ENCODE assay signal across 2 cellular contexts in the genomic region with DNA sequence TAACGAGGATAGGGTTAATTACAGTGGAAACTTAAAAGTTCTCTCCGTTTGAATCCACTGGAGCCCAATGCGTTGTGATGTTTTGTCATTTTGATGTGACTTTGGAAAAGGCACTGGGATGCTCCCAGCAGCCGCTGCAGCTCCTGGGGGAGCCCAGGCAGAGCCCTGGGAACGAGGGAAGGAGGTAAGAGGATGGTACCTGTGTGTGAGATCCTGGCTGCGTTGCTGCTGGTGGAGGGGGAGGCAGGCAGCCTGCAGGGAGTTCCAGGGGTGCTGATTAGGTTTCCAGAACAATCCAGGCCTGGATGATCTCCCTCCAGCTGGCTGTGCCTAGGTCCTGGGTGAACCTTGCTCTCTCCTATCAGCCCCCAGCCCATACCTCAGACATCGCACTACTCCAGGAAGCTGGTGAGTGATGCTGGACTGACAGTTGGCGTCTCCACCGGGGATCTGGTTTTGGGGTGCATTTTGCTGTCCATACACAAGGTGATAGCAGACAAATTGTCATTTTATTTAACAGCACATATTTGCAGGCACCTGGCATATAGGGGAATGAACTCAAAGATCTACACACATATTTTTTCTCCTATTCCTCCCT.
TF ChIP-seq lines count a peak whose summit lies in the region.

No MANE protein-coding gene starts in this region.

TF ChIP-seq in GM23338, 12 proteins besides CTCF, POLR2A, EP300 and RAD21:
- TF ChIP-seq EZH2phosphoT487 (IDR thresholded peaks at IDR 0.05; ENCODE audit: unreplicated experiment) (no peak), POLR2AphosphoS5 (IDR thresholded peaks at IDR 0.05; ENCODE audit: low read depth) (no peak), ZNF331 (CRISPR knock-in tag; IDR thresholded peaks at IDR 0.05; ENCODE audit: low read depth) (no peak), JUNB (IDR thresholded peaks at IDR 0.05; ENCODE audit: unreplicated experiment) (no peak), NANOG (IDR thresholded peaks at IDR 0.05; ENCODE audit: borderline replicate concordance) (no peak)
- TF ChIP-seq, protein P1, sequence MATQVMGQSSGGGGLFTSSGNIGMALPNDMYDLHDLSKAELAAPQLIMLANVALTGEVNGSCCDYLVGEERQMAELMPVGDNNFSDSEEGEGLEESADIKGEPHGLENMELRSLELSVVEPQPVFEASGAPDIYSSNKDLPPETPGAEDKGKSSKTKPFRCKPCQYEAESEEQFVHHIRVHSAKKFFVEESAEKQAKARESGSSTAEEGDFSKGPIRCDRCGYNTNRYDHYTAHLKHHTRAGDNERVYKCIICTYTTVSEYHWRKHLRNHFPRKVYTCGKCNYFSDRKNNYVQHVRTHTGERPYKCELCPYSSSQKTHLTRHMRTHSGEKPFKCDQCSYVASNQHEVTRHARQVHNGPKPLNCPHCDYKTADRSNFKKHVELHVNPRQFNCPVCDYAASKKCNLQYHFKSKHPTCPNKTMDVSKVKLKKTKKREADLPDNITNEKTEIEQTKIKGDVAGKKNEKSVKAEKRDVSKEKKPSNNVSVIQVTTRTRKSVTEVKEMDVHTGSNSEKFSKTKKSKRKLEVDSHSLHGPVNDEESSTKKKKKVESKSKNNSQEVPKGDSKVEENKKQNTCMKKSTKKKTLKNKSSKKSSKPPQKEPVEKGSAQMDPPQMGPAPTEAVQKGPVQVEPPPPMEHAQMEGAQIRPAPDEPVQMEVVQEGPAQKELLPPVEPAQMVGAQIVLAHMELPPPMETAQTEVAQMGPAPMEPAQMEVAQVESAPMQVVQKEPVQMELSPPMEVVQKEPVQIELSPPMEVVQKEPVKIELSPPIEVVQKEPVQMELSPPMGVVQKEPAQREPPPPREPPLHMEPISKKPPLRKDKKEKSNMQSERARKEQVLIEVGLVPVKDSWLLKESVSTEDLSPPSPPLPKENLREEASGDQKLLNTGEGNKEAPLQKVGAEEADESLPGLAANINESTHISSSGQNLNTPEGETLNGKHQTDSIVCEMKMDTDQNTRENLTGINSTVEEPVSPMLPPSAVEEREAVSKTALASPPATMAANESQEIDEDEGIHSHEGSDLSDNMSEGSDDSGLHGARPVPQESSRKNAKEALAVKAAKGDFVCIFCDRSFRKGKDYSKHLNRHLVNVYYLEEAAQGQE (IDR thresholded peaks at IDR 0.05; ENCODE audit: unreplicated experiment): no peak

TF ChIP-seq in HepG2, 621 proteins besides CTCF, POLR2A, EP300 and RAD21 (continues in another document):
- TF ChIP-seq, protein P2, sequence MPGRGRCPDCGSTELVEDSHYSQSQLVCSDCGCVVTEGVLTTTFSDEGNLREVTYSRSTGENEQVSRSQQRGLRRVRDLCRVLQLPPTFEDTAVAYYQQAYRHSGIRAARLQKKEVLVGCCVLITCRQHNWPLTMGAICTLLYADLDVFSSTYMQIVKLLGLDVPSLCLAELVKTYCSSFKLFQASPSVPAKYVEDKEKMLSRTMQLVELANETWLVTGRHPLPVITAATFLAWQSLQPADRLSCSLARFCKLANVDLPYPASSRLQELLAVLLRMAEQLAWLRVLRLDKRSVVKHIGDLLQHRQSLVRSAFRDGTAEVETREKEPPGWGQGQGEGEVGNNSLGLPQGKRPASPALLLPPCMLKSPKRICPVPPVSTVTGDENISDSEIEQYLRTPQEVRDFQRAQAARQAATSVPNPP (CRISPR knock-in tag; IDR thresholded peaks at IDR 0.05): no peak
- TF ChIP-seq NFKBIZ (CRISPR knock-in tag; IDR thresholded peaks at IDR 0.05): no peak
- TF ChIP-seq ZNF24 (IDR thresholded peaks at IDR 0.05): no peak
- TF ChIP-seq, protein P3, sequence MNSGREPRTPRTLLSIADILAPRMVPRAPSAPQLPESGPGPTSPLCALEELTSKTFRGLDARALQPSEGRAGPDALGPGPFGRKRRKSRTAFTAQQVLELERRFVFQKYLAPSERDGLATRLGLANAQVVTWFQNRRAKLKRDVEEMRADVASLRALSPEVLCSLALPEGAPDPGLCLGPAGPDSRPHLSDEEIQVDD (CRISPR knock-in tag; IDR thresholded peaks at IDR 0.05; ENCODE audit: borderline replicate concordance): no peak
- no peak for TF ChIP-seq NPAS2 (CRISPR knock-in tag; IDR thresholded peaks at IDR 0.05; ENCODE audit: borderline replicate concordance)
- TF ChIP-seq SMARCE1 (IDR thresholded peaks at IDR 0.05; ENCODE audit: borderline replicate concordance): no peak
- TF ChIP-seq, protein P4, sequence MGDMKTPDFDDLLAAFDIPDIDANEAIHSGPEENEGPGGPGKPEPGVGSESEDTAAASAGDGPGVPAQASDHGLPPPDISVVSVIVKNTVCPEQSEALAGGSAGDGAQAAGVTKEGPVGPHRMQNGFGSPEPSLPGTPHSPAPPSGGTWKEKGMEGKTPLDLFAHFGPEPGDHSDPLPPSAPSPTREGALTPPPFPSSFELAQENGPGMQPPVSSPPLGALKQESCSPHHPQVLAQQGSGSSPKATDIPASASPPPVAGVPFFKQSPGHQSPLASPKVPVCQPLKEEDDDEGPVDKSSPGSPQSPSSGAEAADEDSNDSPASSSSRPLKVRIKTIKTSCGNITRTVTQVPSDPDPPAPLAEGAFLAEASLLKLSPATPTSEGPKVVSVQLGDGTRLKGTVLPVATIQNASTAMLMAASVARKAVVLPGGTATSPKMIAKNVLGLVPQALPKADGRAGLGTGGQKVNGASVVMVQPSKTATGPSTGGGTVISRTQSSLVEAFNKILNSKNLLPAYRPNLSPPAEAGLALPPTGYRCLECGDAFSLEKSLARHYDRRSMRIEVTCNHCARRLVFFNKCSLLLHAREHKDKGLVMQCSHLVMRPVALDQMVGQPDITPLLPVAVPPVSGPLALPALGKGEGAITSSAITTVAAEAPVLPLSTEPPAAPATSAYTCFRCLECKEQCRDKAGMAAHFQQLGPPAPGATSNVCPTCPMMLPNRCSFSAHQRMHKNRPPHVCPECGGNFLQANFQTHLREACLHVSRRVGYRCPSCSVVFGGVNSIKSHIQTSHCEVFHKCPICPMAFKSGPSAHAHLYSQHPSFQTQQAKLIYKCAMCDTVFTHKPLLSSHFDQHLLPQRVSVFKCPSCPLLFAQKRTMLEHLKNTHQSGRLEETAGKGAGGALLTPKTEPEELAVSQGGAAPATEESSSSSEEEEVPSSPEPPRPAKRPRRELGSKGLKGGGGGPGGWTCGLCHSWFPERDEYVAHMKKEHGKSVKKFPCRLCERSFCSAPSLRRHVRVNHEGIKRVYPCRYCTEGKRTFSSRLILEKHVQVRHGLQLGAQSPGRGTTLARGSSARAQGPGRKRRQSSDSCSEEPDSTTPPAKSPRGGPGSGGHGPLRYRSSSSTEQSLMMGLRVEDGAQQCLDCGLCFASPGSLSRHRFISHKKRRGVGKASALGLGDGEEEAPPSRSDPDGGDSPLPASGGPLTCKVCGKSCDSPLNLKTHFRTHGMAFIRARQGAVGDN (CRISPR knock-in tag; IDR thresholded peaks at IDR 0.05): peak; percentile 93
- TF ChIP-seq SOX13 (IDR thresholded peaks at IDR 0.05): no peak
- TF ChIP-seq SOX13 (CRISPR knock-in tag; conservative IDR thresholded peaks at IDR 0.05 in 1 of 2, IDR thresholded peaks at IDR 0.05 in 1 of 2): no peak
- TF ChIP-seq, protein P5, sequence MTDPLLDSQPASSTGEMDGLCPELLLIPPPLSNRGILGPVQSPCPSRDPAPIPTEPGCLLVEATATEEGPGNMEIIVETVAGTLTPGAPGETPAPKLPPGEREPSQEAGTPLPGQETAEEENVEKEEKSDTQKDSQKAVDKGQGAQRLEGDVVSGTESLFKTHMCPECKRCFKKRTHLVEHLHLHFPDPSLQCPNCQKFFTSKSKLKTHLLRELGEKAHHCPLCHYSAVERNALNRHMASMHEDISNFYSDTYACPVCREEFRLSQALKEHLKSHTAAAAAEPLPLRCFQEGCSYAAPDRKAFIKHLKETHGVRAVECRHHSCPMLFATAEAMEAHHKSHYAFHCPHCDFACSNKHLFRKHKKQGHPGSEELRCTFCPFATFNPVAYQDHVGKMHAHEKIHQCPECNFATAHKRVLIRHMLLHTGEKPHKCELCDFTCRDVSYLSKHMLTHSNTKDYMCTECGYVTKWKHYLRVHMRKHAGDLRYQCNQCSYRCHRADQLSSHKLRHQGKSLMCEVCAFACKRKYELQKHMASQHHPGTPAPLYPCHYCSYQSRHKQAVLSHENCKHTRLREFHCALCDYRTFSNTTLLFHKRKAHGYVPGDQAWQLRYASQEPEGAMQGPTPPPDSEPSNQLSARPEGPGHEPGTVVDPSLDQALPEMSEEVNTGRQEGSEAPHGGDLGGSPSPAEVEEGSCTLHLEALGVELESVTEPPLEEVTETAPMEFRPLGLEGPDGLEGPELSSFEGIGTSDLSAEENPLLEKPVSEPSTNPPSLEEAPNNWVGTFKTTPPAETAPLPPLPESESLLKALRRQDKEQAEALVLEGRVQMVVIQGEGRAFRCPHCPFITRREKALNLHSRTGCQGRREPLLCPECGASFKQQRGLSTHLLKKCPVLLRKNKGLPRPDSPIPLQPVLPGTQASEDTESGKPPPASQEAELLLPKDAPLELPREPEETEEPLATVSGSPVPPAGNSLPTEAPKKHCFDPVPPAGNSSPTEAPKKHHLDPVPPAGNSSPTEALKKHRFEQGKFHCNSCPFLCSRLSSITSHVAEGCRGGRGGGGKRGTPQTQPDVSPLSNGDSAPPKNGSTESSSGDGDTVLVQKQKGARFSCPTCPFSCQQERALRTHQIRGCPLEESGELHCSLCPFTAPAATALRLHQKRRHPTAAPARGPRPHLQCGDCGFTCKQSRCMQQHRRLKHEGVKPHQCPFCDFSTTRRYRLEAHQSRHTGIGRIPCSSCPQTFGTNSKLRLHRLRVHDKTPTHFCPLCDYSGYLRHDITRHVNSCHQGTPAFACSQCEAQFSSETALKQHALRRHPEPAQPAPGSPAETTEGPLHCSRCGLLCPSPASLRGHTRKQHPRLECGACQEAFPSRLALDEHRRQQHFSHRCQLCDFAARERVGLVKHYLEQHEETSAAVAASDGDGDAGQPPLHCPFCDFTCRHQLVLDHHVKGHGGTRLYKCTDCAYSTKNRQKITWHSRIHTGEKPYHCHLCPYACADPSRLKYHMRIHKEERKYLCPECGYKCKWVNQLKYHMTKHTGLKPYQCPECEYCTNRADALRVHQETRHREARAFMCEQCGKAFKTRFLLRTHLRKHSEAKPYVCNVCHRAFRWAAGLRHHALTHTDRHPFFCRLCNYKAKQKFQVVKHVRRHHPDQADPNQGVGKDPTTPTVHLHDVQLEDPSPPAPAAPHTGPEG (CRISPR knock-in tag; IDR thresholded peaks at IDR 0.05): no peak
- TF ChIP-seq, protein P6, sequence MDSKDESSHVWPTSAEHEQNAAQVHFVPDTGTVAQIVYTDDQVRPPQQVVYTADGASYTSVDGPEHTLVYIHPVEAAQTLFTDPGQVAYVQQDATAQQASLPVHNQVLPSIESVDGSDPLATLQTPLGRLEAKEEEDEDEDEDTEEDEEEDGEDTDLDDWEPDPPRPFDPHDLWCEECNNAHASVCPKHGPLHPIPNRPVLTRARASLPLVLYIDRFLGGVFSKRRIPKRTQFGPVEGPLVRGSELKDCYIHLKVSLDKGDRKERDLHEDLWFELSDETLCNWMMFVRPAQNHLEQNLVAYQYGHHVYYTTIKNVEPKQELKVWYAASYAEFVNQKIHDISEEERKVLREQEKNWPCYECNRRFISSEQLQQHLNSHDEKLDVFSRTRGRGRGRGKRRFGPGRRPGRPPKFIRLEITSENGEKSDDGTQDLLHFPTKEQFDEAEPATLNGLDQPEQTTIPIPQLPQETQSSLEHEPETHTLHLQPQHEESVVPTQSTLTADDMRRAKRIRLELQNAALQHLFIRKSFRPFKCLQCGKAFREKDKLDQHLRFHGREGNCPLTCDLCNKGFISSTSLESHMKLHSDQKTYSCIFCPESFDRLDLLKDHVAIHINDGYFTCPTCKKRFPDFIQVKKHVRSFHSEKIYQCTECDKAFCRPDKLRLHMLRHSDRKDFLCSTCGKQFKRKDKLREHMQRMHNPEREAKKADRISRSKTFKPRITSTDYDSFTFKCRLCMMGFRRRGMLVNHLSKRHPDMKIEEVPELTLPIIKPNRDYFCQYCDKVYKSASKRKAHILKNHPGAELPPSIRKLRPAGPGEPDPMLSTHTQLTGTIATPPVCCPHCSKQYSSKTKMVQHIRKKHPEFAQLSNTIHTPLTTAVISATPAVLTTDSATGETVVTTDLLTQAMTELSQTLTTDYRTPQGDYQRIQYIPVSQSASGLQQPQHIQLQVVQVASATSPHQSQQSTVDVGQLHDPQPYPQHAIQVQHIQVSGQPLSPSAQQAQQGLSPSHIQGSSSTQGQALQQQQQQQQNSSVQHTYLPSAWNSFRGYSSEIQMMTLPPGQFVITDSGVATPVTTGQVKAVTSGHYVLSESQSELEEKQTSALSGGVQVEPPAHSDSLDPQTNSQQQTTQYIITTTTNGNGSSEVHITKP (CRISPR knock-in tag; IDR thresholded peaks at IDR 0.05; ENCODE audit: low read depth): no peak
- TF ChIP-seq TAF1 (CRISPR knock-in tag; IDR thresholded peaks at IDR 0.05): no peak
- TF ChIP-seq MTA1 (CRISPR knock-in tag; IDR thresholded peaks at IDR 0.05; ENCODE audit: borderline replicate concordance): 0 out of 2 replicates have a peak, but pooled peaks have one; percentile 49
- TF ChIP-seq SRY (CRISPR knock-in tag; IDR thresholded peaks at IDR 0.05): peak; percentile 86; the same call in 1 of the 2 replicates
- TF ChIP-seq, protein P7, sequence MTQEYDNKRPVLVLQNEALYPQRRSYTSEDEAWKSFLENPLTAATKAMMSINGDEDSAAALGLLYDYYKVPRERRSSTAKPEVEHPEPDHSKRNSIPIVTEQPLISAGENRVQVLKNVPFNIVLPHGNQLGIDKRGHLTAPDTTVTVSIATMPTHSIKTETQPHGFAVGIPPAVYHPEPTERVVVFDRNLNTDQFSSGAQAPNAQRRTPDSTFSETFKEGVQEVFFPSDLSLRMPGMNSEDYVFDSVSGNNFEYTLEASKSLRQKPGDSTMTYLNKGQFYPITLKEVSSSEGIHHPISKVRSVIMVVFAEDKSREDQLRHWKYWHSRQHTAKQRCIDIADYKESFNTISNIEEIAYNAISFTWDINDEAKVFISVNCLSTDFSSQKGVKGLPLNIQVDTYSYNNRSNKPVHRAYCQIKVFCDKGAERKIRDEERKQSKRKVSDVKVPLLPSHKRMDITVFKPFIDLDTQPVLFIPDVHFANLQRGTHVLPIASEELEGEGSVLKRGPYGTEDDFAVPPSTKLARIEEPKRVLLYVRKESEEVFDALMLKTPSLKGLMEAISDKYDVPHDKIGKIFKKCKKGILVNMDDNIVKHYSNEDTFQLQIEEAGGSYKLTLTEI (CRISPR knock-in tag; conservative IDR thresholded peaks at IDR 0.05): no peak
- no peak for TF ChIP-seq ZNF768 (CRISPR knock-in tag; IDR thresholded peaks at IDR 0.05)
- TF ChIP-seq, protein P8, sequence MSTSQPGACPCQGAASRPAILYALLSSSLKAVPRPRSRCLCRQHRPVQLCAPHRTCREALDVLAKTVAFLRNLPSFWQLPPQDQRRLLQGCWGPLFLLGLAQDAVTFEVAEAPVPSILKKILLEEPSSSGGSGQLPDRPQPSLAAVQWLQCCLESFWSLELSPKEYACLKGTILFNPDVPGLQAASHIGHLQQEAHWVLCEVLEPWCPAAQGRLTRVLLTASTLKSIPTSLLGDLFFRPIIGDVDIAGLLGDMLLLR (CRISPR knock-in tag; IDR thresholded peaks at IDR 0.05): no peak
- TF ChIP-seq IKZF1 (IDR thresholded peaks at IDR 0.05): no peak
- TF ChIP-seq ZNF883 (CRISPR knock-in tag; IDR thresholded peaks at IDR 0.05; ENCODE audit: not compliant biosample characterization): no peak
- no peak for TF ChIP-seq SIN3A (IDR thresholded peaks at IDR 0.05; ENCODE audit: borderline replicate concordance, low read depth, low read length)
- no peak for TF ChIP-seq GATAD1 (CRISPR knock-in tag; IDR thresholded peaks at IDR 0.05)
- TF ChIP-seq, protein P9, sequence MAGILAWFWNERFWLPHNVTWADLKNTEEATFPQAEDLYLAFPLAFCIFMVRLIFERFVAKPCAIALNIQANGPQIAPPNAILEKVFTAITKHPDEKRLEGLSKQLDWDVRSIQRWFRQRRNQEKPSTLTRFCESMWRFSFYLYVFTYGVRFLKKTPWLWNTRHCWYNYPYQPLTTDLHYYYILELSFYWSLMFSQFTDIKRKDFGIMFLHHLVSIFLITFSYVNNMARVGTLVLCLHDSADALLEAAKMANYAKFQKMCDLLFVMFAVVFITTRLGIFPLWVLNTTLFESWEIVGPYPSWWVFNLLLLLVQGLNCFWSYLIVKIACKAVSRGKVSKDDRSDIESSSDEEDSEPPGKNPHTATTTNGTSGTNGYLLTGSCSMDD (CRISPR knock-in tag; IDR thresholded peaks at IDR 0.05): no peak
- TF ChIP-seq ZNF782 (CRISPR knock-in tag; IDR thresholded peaks at IDR 0.05; ENCODE audit: borderline replicate concordance): no peak
